9 cellular contexts compared by ENCODE assay signal in the genomic region with DNA sequence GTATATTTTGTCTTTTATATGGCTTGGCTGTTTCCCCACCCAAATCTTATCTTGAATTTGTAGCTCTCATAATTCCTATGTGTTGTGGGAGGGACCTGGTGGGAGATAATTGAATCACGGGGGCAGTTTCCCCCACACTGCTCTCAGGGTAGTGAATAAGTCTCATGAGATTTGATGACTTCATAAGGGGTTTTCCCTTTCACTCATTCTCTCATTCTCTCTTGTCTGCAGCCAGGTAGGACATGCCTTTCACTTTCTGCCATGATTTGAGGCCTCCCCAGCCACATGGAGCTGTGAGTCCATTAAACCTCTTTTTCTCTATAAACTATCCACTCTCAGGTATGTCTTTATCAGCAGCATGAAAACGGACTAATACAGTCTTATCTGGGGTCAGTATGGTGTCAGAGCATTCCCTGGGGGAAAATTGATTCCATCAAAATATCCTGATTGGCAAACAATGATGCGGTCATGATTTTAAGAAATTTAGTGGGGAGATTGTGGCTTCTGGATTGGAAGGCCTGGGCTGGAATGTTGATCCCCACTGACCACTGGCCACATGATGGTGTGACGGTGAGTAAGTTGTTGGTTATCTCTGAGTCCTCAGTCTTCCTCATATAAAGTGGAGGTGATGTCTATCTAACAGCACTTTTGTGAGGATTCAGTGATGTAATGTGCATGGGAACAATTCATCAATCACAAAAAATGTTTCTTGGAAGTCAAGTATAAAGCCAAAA. TPM values are rescaled to one million over a fixed set of nuclear protein-coding genes. Genes with fewer than 3 reads are reported as not detected.
DNase-seq lines count a peak whose midpoint lies in the region; ATAC-seq, FAIRE-seq and TF ChIP-seq lines count a peak whose summit lies in the region.
"Had no signal": no experiment of that assay in that cellular context is flagged by ENCODE, and none has a peak within 500 bp of the region (broad histone marks: within the 10 kb centered on the region; RNA-seq: fewer than 3 reads in every experiment).

No MANE protein-coding gene starts in this region.

- peak; percentile 61 for ATAC-seq in GM18499 (IDR thresholded peaks at IDR 0.05; ENCODE audit: insufficient read depth, unreplicated experiment)
- peak; percentile 63 for ATAC-seq in GM21526 (IDR thresholded peaks at IDR 0.05; ENCODE audit: low FRiP score, unreplicated experiment)
- ATAC-seq in HG03571 (IDR thresholded peaks at IDR 0.05; ENCODE audit: unreplicated experiment) = peak; percentile 59

- peak overlapping the region; percentile 21 for H3K27ac ChIP-seq in keratinocyte (ENCODE audit: control insufficient read depth, insufficient read depth, low read length)

- H3K36me3 ChIP-seq in keratinocyte (ENCODE audit: control insufficient read depth in 2 of 2, extremely low read depth in 1 of 2, insufficient read depth in 2 of 2, low read length in 2 of 2) = no peaks in the 10 kb centered on the region

- H2AFZ ChIP-seq in keratinocyte (ENCODE audit: control insufficient read depth, low read length) = no peak overlapping the region

- H3K79me2 ChIP-seq in keratinocyte (ENCODE audit: control insufficient read depth, insufficient read depth, low read length) = no peaks in the 10 kb centered on the region

- no peak for TF ChIP-seq CTCF in keratinocyte (optimal IDR thresholded peaks at IDR 0.05 in 1 of 3, IDR thresholded peaks at IDR 0.05 in 1 of 3, conservative IDR thresholded peaks at IDR 0.05 in 1 of 3; ENCODE audit: extremely low read depth in 1 of 3, insufficient read depth in 2 of 3, low read length in 3 of 3)

- H3K9me3 ChIP-seq in keratinocyte (ENCODE audit: control insufficient read depth, low read depth, low read length) = no peaks in the 10 kb centered on the region

- H3K9me1 ChIP-seq in keratinocyte (ENCODE audit: control insufficient read depth, extremely low read depth, insufficient read depth, low read length) = no peaks in the 10 kb centered on the region

- no peak overlapping the region for H3K9ac ChIP-seq in keratinocyte (ENCODE audit: control insufficient read depth, extremely low read depth, insufficient read depth, low read length)

- DNase-seq in keratinocyte (ENCODE audit: low read depth, low spot score) (no peak), HPDE6-E6E7 (ENCODE audit: extremely low spot score) (no peak), CD1c-positive myeloid dendritic cell (ENCODE audit: extremely low spot score) (no peak), KBM-7 (no peak), DMS153 (lab: John Stamatoyannopoulos, UW) (no peak)

- peaks cover 11% of the 10 kb centered on the region for H3K4me1 ChIP-seq in keratinocyte (ENCODE audit: control insufficient read depth, extremely low read depth, insufficient read depth, low read length)

- no peaks in the 10 kb centered on the region for H4K20me1 ChIP-seq in keratinocyte (ENCODE audit: control insufficient read depth, extremely low read depth, insufficient read depth, low read length)

- in situ Hi-C loops in KBM-7 (cut with MboI; ENCODE audit: low pct_unique_long_range_greater_than_20kb, low sequenced_read_pairs) = no loop called here

- H3K4me3 ChIP-seq in keratinocyte (ENCODE audit: control insufficient read depth in 2 of 3, extremely low read depth in 1 of 3, insufficient read depth in 2 of 3, low read depth in 1 of 3, low read length in 3 of 3) = no peak overlapping the region

- H3K27me3 ChIP-seq in keratinocyte (ENCODE audit: control insufficient read depth, extremely low read depth, insufficient read depth, low read length) = no peaks in the 10 kb centered on the region

- dilution Hi-C loops in keratinocyte (cut with MboI; ENCODE audit: extremely low pct_ligation_motif_present, low sequenced_read_pairs) = no loop called here

- no peak for FAIRE-seq in keratinocyte (lab: Jason Lieb, UNC)
- FAIRE-seq: islet of Langerhans had no signal

- H3K4me2 ChIP-seq in keratinocyte (ENCODE audit: control insufficient read depth, extremely low read depth, insufficient read depth, low read depth, low read length) = no peak overlapping the region

RNA-seq across cellular contexts. Expression of a gene that starts 27.5 kb away (rescaled TPM):
- 27.8 to 58.1 TPM (median 34.5 TPM) in 3 replicates for polyA plus RNA-seq in keratinocyte
- polyA plus RNA-seq in keratinocyte (2011; ENCODE audit: low read depth) = 27.5 TPM
- 9.2 and 13.7 TPM in 2 replicates for polyA plus RNA-seq in keratinocyte (2011; cell fraction: cytosol; rRNA removed)
- polyA plus RNA-seq in keratinocyte (2011; cell fraction: nucleus; rRNA removed) = 106 and 124 TPM in 2 replicates
- polyA plus RNA-seq in keratinocyte (2012; ENCODE audit: low replicate concordance) = 18.2 and 28.9 TPM in 2 replicates
- polyA minus RNA-seq in keratinocyte = 14.5 to 49.4 TPM (median 25.4 TPM) in 3 replicates
- 16.7 TPM for polyA minus RNA-seq in keratinocyte (2011; cell fraction: cytosol; rRNA and poly(A)+ RNA removed)
- polyA minus RNA-seq in keratinocyte (2011; cell fraction: nucleus; rRNA and poly(A)+ RNA removed) = 63.9 and 91.4 TPM in 2 replicates
